ENCODE assay signal across 8 cellular contexts in genomic region chr2:25341753-25342371, GRCh38.
DNase-seq lines count a peak whose midpoint lies in the region; ATAC-seq lines count a peak whose summit lies in the region.

TSS of gene DNMT3A (minus strand) at chr2:25341925. CDS start at chr2:25313984, 27,941 bp downstream.

- peak within 1 kb of the TSS; percentile 83 for H3K4me3 Mint-ChIP-seq in dendritic cell treated with granulocyte-macrophage colony-stimulating factor and Interleukin-4, amounts not matched to agents 40 ng/mL and 50 ng/mL, for 4 days

- peaks cover 18% of the 10 kb centered on the region for H3K27me3 Mint-ChIP-seq in dendritic cell treated with granulocyte-macrophage colony-stimulating factor and Interleukin-4, amounts not matched to agents 40 ng/mL and 50 ng/mL, for 4 days

- H3K4me1 Mint-ChIP-seq in dendritic cell treated with granulocyte-macrophage colony-stimulating factor and Interleukin-4, amounts not matched to agents 40 ng/mL and 50 ng/mL, for 4 days (ENCODE audit: low read depth) = peaks cover 35% of the 10 kb centered on the region

- ATAC-seq in HG02798 (IDR thresholded peaks at IDR 0.05; ENCODE audit: poor library complexity, unreplicated experiment) = peak; percentile 30

- H3K36me3 Mint-ChIP-seq in dendritic cell treated with granulocyte-macrophage colony-stimulating factor and Interleukin-4, amounts not matched to agents 40 ng/mL and 50 ng/mL, for 4 days (ENCODE audit: low read depth) = peaks cover 20% of the 10 kb centered on the region

- H3K9me3 Mint-ChIP-seq in dendritic cell treated with granulocyte-macrophage colony-stimulating factor and Interleukin-4, amounts not matched to agents 40 ng/mL and 50 ng/mL, for 4 days = no peaks in the 10 kb centered on the region

- intact Hi-C loops in dendritic cell treated with granulocyte-macrophage colony-stimulating factor and Interleukin-4, amounts not matched to agents 40 ng/mL and 50 ng/mL, for 4 days (cut with micrococcal nuclease) = loop anchor here (5.0 to 10.0 kb wide), 4 partner anchors 35 to 180 kb away; no protein-coding TSS in a partner anchor

- DNase-seq in NCI-H2107 (lab: John Stamatoyannopoulos, UW) (peak; percentile 25), NCI-H2107 treated with DMSO at 0.1 percent for 48 hours (lab: John Stamatoyannopoulos, UW; ENCODE audit: unreplicated experiment) (no peak), NCI-H1930 (lab: John Stamatoyannopoulos, UW) (peak; percentile 22 to 61), left kidney (ENCODE audit: low read depth, low spot score) (peak; percentile 90)
- peak; percentile 69 to 70 for DNase-seq in activated CD4-positive, alpha-beta T cell treated with anti-CD3 and anti-CD28 coated beads for 4 hours
- DNase-seq in stimulated activated CD4-positive, alpha-beta T cell treated with anti-CD3 and anti-CD28 coated beads, Interleukin-2, amount 100 ng/mL, for 4 hours (ENCODE audit: low read depth) = peak; percentile 66

- H3K27ac Mint-ChIP-seq in dendritic cell treated with granulocyte-macrophage colony-stimulating factor and Interleukin-4, amounts not matched to agents 40 ng/mL and 50 ng/mL, for 4 days = peak within 1 kb of the TSS; percentile 83
